1 cellular context compared by ENCODE assay signal in genomic region chr7:70539196-70539595, GRCh38.
TF ChIP-seq lines count a peak whose summit lies in the region.

No MANE protein-coding gene starts in this region.

TF ChIP-seq in SK-N-SH treated with all-trans-retinoic acid at 6 μM for 48 hours, 23 proteins besides CTCF, POLR2A, EP300 and RAD21 (continued from another document):
- TF ChIP-seq CREB5 (CRISPR knock-in tag; IDR thresholded peaks at IDR 0.05; ENCODE audit: low read depth): no peak
TF ChIP-seq in SK-N-SH treated with all-trans-retinoic acid at 6 μM for 48 hours: peak in this region for 0.
